ENCODE assay signal across 25 cellular contexts in genomic region chr17:8820311-8821010, GRCh38. TPM values are rescaled to one million over a fixed set of nuclear protein-coding genes. Genes with fewer than 3 reads are reported as not detected.
DNase-seq lines count a peak whose midpoint lies in the region; ATAC-seq and TF ChIP-seq lines count a peak whose summit lies in the region.
"Had no signal": no experiment of that assay in that cellular context is flagged by ENCODE, and none has a peak within 500 bp of the region (broad histone marks: within the 10 kb centered on the region; RNA-seq: fewer than 3 reads in every experiment).

No MANE protein-coding gene starts in this region.

- no peak overlapping the region for H3K27ac Mint-ChIP-seq in activated CD8-positive, alpha-beta memory T cell treated with anti-CD3 and anti-CD28 coated beads, Interleukin-2, amount 10 ng/mL, durations not matched to agents 7 days and 5 days
- H3K27ac Mint-ChIP-seq: CD4-positive, alpha-beta memory T cell; GM23338; IgD-negative memory B cell had no signal

- no peaks in the 10 kb centered on the region for H3K36me3 Mint-ChIP-seq in activated CD8-positive, alpha-beta memory T cell treated with anti-CD3 and anti-CD28 coated beads, Interleukin-2, amount 10 ng/mL, durations not matched to agents 7 days and 5 days

- CTCF ChIA-PET in activated CD8-positive, alpha-beta memory T cell treated with anti-CD3 and anti-CD28 coated beads, Interleukin-2, amount 10 ng/mL, durations not matched to agents 7 days and 5 days (lab: Charles Lee), result interaction anchor here (0.7 kb wide), 1 partner anchor 13 kb away, joined by 4 read pairs; no protein-coding TSS in a partner anchor

- DNase-seq in DMS79 treated with DMSO at 0.1 percent for 48 hours (lab: John Stamatoyannopoulos, UW), result peak; percentile 2
- no peak for DNase-seq in DMS79 (lab: John Stamatoyannopoulos, UW)
- peak; percentile 8 for DNase-seq in activated CD8-positive, alpha-beta memory T cell treated with anti-CD3 and anti-CD28 coated beads, Interleukin-2, amount 10 ng/mL, durations not matched to agents 7 days and 5 days
- DNase-seq in activated CD8-positive, alpha-beta memory T cell treated with anti-CD3 and anti-CD28 coated beads for 24 hours, result no peak
- peak; percentile 81 for DNase-seq in foreskin melanocyte
- no peak for DNase-seq in medulla oblongata (ENCODE audit: extremely low spot score)
- no peak for DNase-seq in WERI-Rb-1
- DNase-seq: 8988T; CD4-positive, alpha-beta memory T cell; HCEC 1CT; Karpas-422; NCI-H1048; NCI-H1694; NCI-H2081 treated with DMSO at 0.1 percent for 48 hours; NCI-H226; NCI-H526; OCI-M1; SHP77 treated with DMSO at 0.1 percent for 48 hours; T-helper 1 cell had no signal

- H3K27me3 ChIP-seq in WERI-Rb-1 (ENCODE audit: insufficient read depth, low read depth, severe bottlenecking), result no peaks in the 10 kb centered on the region
- H3K27me3 ChIP-seq: BLaER1 had no signal

- peaks cover 8% of the 10 kb centered on the region for H3K27me3 Mint-ChIP-seq in activated CD8-positive, alpha-beta memory T cell treated with anti-CD3 and anti-CD28 coated beads, Interleukin-2, amount 10 ng/mL, durations not matched to agents 7 days and 5 days
- H3K27me3 Mint-ChIP-seq: CD4-positive, alpha-beta memory T cell; IgD-negative memory B cell had no signal

- no peaks in the 10 kb centered on the region for H3K4me1 Mint-ChIP-seq in activated CD8-positive, alpha-beta memory T cell treated with anti-CD3 and anti-CD28 coated beads, Interleukin-2, amount 10 ng/mL, durations not matched to agents 7 days and 5 days
- H3K4me1 Mint-ChIP-seq: CD4-positive, alpha-beta memory T cell; GM23338; IgD-negative memory B cell had no signal

- H3K27ac ChIP-seq in WERI-Rb-1, result no peak overlapping the region
- H3K27ac ChIP-seq: BLaER1 had no signal

- H3K9me3 Mint-ChIP-seq in activated CD8-positive, alpha-beta memory T cell treated with anti-CD3 and anti-CD28 coated beads, Interleukin-2, amount 10 ng/mL, durations not matched to agents 7 days and 5 days (ENCODE audit: low read depth), result peaks cover 5% of the 10 kb centered on the region

- H3K4me3 ChIP-seq in WERI-Rb-1 (ENCODE audit: low read depth, low read length), result no peak overlapping the region
- H3K4me3 ChIP-seq: BLaER1, GM23338 had no signal

- H3K9me3 ChIP-seq in WERI-Rb-1 (ENCODE audit: severe bottlenecking), result peaks cover 9% of the 10 kb centered on the region

- TF ChIP-seq CTCF in WERI-Rb-1 (IDR thresholded peaks at IDR 0.05; ENCODE audit: low read depth, low read length), result no peak

- no peak for ATAC-seq in activated CD8-positive, alpha-beta memory T cell treated with anti-CD3 and anti-CD28 coated beads, Interleukin-2, amount 10 ng/mL, durations not matched to agents 7 days and 5 days
- ATAC-seq in GM21367 (IDR thresholded peaks at IDR 0.05; ENCODE audit: unreplicated experiment), result no peak
- ATAC-seq: GM23338, SK-N-SH treated with all-trans-retinoic acid at 6 μM for 48 hours had no signal

- H3K4me3 Mint-ChIP-seq in activated CD8-positive, alpha-beta memory T cell treated with anti-CD3 and anti-CD28 coated beads, Interleukin-2, amount 10 ng/mL, durations not matched to agents 7 days and 5 days, result no peak overlapping the region
- H3K4me3 Mint-ChIP-seq: CD4-positive, alpha-beta memory T cell; GM23338; IgD-negative memory B cell had no signal

- no peaks in the 10 kb centered on the region for H3K36me3 ChIP-seq in WERI-Rb-1

RNA-seq across cellular contexts. Expression of gene MFSD6L, which starts 21.3 kb away (rescaled TPM):
- total RNA-seq in activated CD8-positive, alpha-beta memory T cell treated with anti-CD3 and anti-CD28 coated beads, Interleukin-2, amount 10 ng/mL, durations not matched to agents 7 days and 5 days, result under 1 TPM; 0.12 to 0.38 TPM
- total RNA-seq: CD4-positive, alpha-beta memory T cell; MCF 10A had no signal

RNA-seq across cellular contexts. Expression of gene PIK3R6, which starts 47.0 kb away (rescaled TPM):
- 1 to 10 TPM; 1.3 to 4.9 TPM for total RNA-seq in activated CD8-positive, alpha-beta memory T cell treated with anti-CD3 and anti-CD28 coated beads, Interleukin-2, amount 10 ng/mL, durations not matched to agents 7 days and 5 days
- total RNA-seq: MCF 10A had no signal

Comparison
In these comparisons a context has a peak if more than half of its experiments do, and no peak if none do; other contexts are left out.
1. DNase-seq: peak in DMS79 treated with DMSO at 0.1 percent for 48 hours (single experiment), activated CD8-positive, alpha-beta memory T cell treated with anti-CD3 and anti-CD28 coated beads, Interleukin-2, amount 10 ng/mL, durations not matched to agents 7 days and 5 days (single experiment) and foreskin melanocyte (single experiment); none in DMS79 (single experiment), activated CD8-positive, alpha-beta memory T cell treated with anti-CD3 and anti-CD28 coated beads for 24 hours (single experiment), medulla oblongata (single experiment) and WERI-Rb-1 (single experiment).